In the genomic region with DNA sequence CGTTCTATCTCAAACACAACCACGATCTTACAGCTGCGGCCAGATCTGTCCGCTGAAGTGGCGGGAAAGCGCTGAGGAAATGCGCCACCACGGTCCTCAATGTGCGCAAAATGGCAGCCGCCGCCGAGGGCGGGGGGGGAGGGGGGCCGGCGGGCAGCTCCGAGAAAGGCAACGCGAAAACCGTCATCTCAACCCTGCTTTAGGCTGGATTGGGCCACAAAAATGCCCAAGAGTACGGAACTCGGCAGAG, we compare ENCODE assay signal across 8 cellular contexts. TPM values are rescaled to one million over a fixed set of nuclear protein-coding genes. Genes with fewer than 3 reads are reported as not detected.
DNase-seq lines count a peak whose midpoint lies in the region; ATAC-seq and FAIRE-seq lines count a peak whose summit lies in the region.

No MANE protein-coding gene starts in this region.

- H3K36me3 Mint-ChIP-seq in activated T-helper 2 cell treated with anti-CD3 and anti-CD28 coated beads, Interferon-gamma antibody, Interleukin-2, Interleukin-4, amounts not matched to agents 10 μg/mL and 5 μg/mL and 100 μg/mL, durations not matched to agents 14 hours and 24 hours and 36 hours (ENCODE audit: low read depth) = peaks cover 54% of the 10 kb centered on the region

- H4K91ac ChIP-seq in neuronal stem cell (ENCODE audit: low read depth, low read length, poor library complexity) = no peak overlapping the region

- peak overlapping the region; percentile 100 for H3K27ac Mint-ChIP-seq in activated T-helper 2 cell treated with anti-CD3 and anti-CD28 coated beads, Interferon-gamma antibody, Interleukin-2, Interleukin-4, amounts not matched to agents 10 μg/mL and 5 μg/mL and 100 μg/mL, durations not matched to agents 14 hours and 24 hours and 36 hours

- H3K27ac ChIP-seq in neuronal stem cell (replicated peaks; ENCODE audit: low read length) (peak overlapping the region; percentile 91), temporal lobe (ENCODE audit: low read depth, low read length) (peak overlapping the region; percentile 96)

- peak overlapping the region; percentile 99 for H3K9ac ChIP-seq in neuronal stem cell (ENCODE audit: low read depth, low read length, poor library complexity)

- peak overlapping the region; percentile 98 for H3K4me3 Mint-ChIP-seq in activated T-helper 2 cell treated with anti-CD3 and anti-CD28 coated beads, Interferon-gamma antibody, Interleukin-2, Interleukin-4, amounts not matched to agents 10 μg/mL and 5 μg/mL and 100 μg/mL, durations not matched to agents 14 hours and 24 hours and 36 hours (ENCODE audit: low read depth)

- H2AFZ ChIP-seq in neuronal stem cell (ENCODE audit: low read length) = peak overlapping the region; percentile 57

- H3K27me3 ChIP-seq in neuronal stem cell (ENCODE audit: control insufficient read depth in 3 of 3, insufficient read depth in 3 of 3, low read depth in 1 of 3, low read length in 3 of 3) = no peaks in the 10 kb centered on the region

- intact Hi-C loops in activated T-helper 2 cell treated with anti-CD3 and anti-CD28 coated beads, Interferon-gamma antibody, Interleukin-2, Interleukin-4, amounts not matched to agents 10 μg/mL and 5 μg/mL and 100 μg/mL, durations not matched to agents 14 hours and 24 hours and 36 hours (cut with micrococcal nuclease) = loop anchor here (1.0 to 10.0 kb wide), 5 partner anchors 28 to 374 kb away; a partner anchor contains a TSS

- peak overlapping the region; percentile 79 for H2BK5ac ChIP-seq in neuronal stem cell (ENCODE audit: low read length)

- ATAC-seq in GM18909 (IDR thresholded peaks at IDR 0.05; ENCODE audit: poor library complexity, unreplicated experiment) = peak; percentile 45
- ATAC-seq in HG03135 (IDR thresholded peaks at IDR 0.05; ENCODE audit: unreplicated experiment) = peak; percentile 39

- H2AK5ac ChIP-seq in neuronal stem cell (ENCODE audit: low read depth, low read length) = peak overlapping the region; percentile 43

- peak overlapping the region; percentile 100 for H3K23ac ChIP-seq in neuronal stem cell (ENCODE audit: low read depth, low read length, poor library complexity)

- FAIRE-seq in frontal cortex (lab: Jason Lieb, UNC) = no peak

- H3K27me3 Mint-ChIP-seq in activated T-helper 2 cell treated with anti-CD3 and anti-CD28 coated beads, Interferon-gamma antibody, Interleukin-2, Interleukin-4, amounts not matched to agents 10 μg/mL and 5 μg/mL and 100 μg/mL, durations not matched to agents 14 hours and 24 hours and 36 hours (ENCODE audit: low read depth) = no peaks in the 10 kb centered on the region

- H3K14ac ChIP-seq in neuronal stem cell (ENCODE audit: low read length) = peak overlapping the region; percentile 95

- DNase-seq in 8988T (peak; percentile 56), NOMO-1 treated with dmso at 0.1 percent for 144 hours (lab: John Stamatoyannopoulos, UW; ENCODE audit: unreplicated experiment) (peak; percentile 59), frontal cortex (ENCODE audit: low spot score in 2 of 2) (peak; percentile 65 to 79), neuronal stem cell (ENCODE audit: low spot score) (no peak)
- DNase-seq in activated T-helper 2 cell treated with anti-CD3 and anti-CD28 coated beads, Interferon-gamma antibody, Interleukin-2, Interleukin-4, amounts not matched to agents 10 μg/mL and 5 μg/mL and 100 μg/mL, durations not matched to agents 14 hours and 24 hours and 36 hours (ENCODE audit: low spot score) = no peak

- H3K4me2 ChIP-seq in neuronal stem cell (ENCODE audit: insufficient read depth, low read length, poor library complexity, severe bottlenecking) = peak overlapping the region; percentile 41

- H2BK120ac ChIP-seq in neuronal stem cell (ENCODE audit: low read depth, low read length) = peak overlapping the region; percentile 33

- H3K18ac ChIP-seq in neuronal stem cell (ENCODE audit: low read length) = peak overlapping the region; percentile 100

- H2BK15ac ChIP-seq in neuronal stem cell (ENCODE audit: low read length) = peak overlapping the region; percentile 91

- no peaks in the 10 kb centered on the region for H3K9me3 Mint-ChIP-seq in activated T-helper 2 cell treated with anti-CD3 and anti-CD28 coated beads, Interferon-gamma antibody, Interleukin-2, Interleukin-4, amounts not matched to agents 10 μg/mL and 5 μg/mL and 100 μg/mL, durations not matched to agents 14 hours and 24 hours and 36 hours

- H3K4me3 ChIP-seq in neuronal stem cell (ENCODE audit: low read length in 2 of 2) = peak overlapping the region; percentile 80 to 98

- no peak overlapping the region for H2BK12ac ChIP-seq in neuronal stem cell (ENCODE audit: low read length)

- peak overlapping the region; percentile 81 for H3K4ac ChIP-seq in neuronal stem cell (ENCODE audit: low read length)

- H3K36me3 ChIP-seq in neuronal stem cell (replicated peaks in 1 of 2; ENCODE audit: control insufficient read depth in 2 of 2, insufficient read depth in 2 of 2, low read length in 2 of 2) = peaks cover 17 to 46% of the 10 kb centered on the region in 2 donors

- peaks cover 56% of the 10 kb centered on the region for H3K4me1 Mint-ChIP-seq in activated T-helper 2 cell treated with anti-CD3 and anti-CD28 coated beads, Interferon-gamma antibody, Interleukin-2, Interleukin-4, amounts not matched to agents 10 μg/mL and 5 μg/mL and 100 μg/mL, durations not matched to agents 14 hours and 24 hours and 36 hours (ENCODE audit: low read depth)

- WGBS in neuronal stem cell (ENCODE audit: extremely low coverage in 2 of 2, insufficient read length in 2 of 2, insufficient replicate concordance in 1 of 2), 2 donors = no CpG with 5 or more reads among the region's 21 CpGs

- H4K8ac ChIP-seq in neuronal stem cell (ENCODE audit: low read depth, low read length) = no peak overlapping the region

- H3K9me3 ChIP-seq in neuronal stem cell (replicated peaks in 1 of 2; ENCODE audit: control insufficient read depth in 2 of 2, insufficient read depth in 1 of 2, low read depth in 1 of 2, low read length in 2 of 2) = no peaks in the 10 kb centered on the region

- H3K79me1 ChIP-seq in neuronal stem cell (ENCODE audit: low read depth, low read length) = no peaks in the 10 kb centered on the region

- H3K4me1 ChIP-seq in neuronal stem cell (ENCODE audit: control insufficient read depth in 2 of 2, insufficient read depth in 1 of 2, low read depth in 1 of 2, low read length in 2 of 2) = peaks cover 1 to 20% of the 10 kb centered on the region in 2 donors

RNA-seq across cellular contexts. Expression of a gene that starts 0.4 kb away (rescaled TPM):
- total RNA-seq in activated T-helper 2 cell treated with anti-CD3 and anti-CD28 coated beads, Interferon-gamma antibody, Interleukin-2, Interleukin-4, amounts not matched to agents 10 μg/mL and 5 μg/mL and 100 μg/mL, durations not matched to agents 14 hours and 24 hours and 36 hours = 401 and 406 TPM in 2 replicates
- total RNA-seq in frontal cortex (120 TPM), temporal lobe (86.5 TPM)
- polyA plus RNA-seq in neuronal stem cell (2013, experiment 1 of 2) = 341 TPM
- polyA plus RNA-seq in neuronal stem cell (2013, experiment 2 of 2) = 342 TPM

RNA-seq across cellular contexts. Expression of a gene that starts 27.3 kb away (rescaled TPM):
- 29.9 and 33.6 TPM in 2 replicates for total RNA-seq in activated T-helper 2 cell treated with anti-CD3 and anti-CD28 coated beads, Interferon-gamma antibody, Interleukin-2, Interleukin-4, amounts not matched to agents 10 μg/mL and 5 μg/mL and 100 μg/mL, durations not matched to agents 14 hours and 24 hours and 36 hours
- total RNA-seq in frontal cortex (14.7 TPM), temporal lobe (8.6 TPM)
- 8.5 TPM for polyA plus RNA-seq in neuronal stem cell (2013, experiment 1 of 2)
- 9.0 TPM for polyA plus RNA-seq in neuronal stem cell (2013, experiment 2 of 2)

Comparison
In these comparisons a context has a peak if more than half of its experiments do, and no peak if none do; other contexts are left out.
1. DNase-seq: peak in 8988T (single experiment), NOMO-1 treated with dmso at 0.1 percent for 144 hours (single experiment) and frontal cortex (2 of 2); none in activated T-helper 2 cell treated with anti-CD3 and anti-CD28 coated beads, Interferon-gamma antibody, Interleukin-2, Interleukin-4, amounts not matched to agents 10 μg/mL and 5 μg/mL and 100 μg/mL, durations not matched to agents 14 hours and 24 hours and 36 hours (single experiment) and neuronal stem cell (single experiment).